Comparison of ENCODE assay signal across 8 cellular contexts in genomic region chr17:58156839-58157803, GRCh38. TPM values are rescaled to one million over a fixed set of nuclear protein-coding genes. Genes with fewer than 3 reads are reported as not detected.
DNase-seq lines count a peak whose midpoint lies in the region; ATAC-seq and TF ChIP-seq lines count a peak whose summit lies in the region.

No MANE protein-coding gene starts in this region.

- H3K27me3 ChIP-seq in gastroesophageal sphincter (peaks cover 87% of the 10 kb centered on the region), psoas muscle (ENCODE audit: insufficient read depth in 3 of 3, low read length in 2 of 3) (peaks cover 4 to 55% (median 12%) of the 10 kb centered on the region in 3 donors)

- no peak for TF ChIP-seq POLR2A in gastroesophageal sphincter (IDR thresholded peaks at IDR 0.05)

- TF ChIP-seq CTCF in gastroesophageal sphincter (IDR thresholded peaks at IDR 0.05) (no peak), psoas muscle (IDR thresholded peaks at IDR 0.05) (no peak), type B pancreatic cell (conservative IDR thresholded peaks at IDR 0.05) (peak; percentile 48)

- H3K9me3 ChIP-seq in gastroesophageal sphincter (no peaks in the 10 kb centered on the region), psoas muscle (no peaks in the 10 kb centered on the region)

- peak; percentile 72 for DNase-seq in NCI-H82 (lab: John Stamatoyannopoulos, UW)
- no peak for DNase-seq in NCI-H82 treated with DMSO at 0.1 percent for 48 hours (lab: John Stamatoyannopoulos, UW; ENCODE audit: unreplicated experiment)
- peak; percentile 32 for DNase-seq in activated T-cell treated with anti-CD3 and anti-CD28 coated beads, Interleukin-2, amount 50 U/mL, for 4 hours
- DNase-seq in psoas muscle: peak; percentile 25 to 54
- no peak for DNase-seq in type B pancreatic cell (ENCODE audit: extremely low spot score, unreplicated experiment)
- DNase-seq in RKO (ENCODE audit: low spot score): no peak

- no peak for TF ChIP-seq EP300 in gastroesophageal sphincter (IDR thresholded peaks at IDR 0.05)

- H3K27ac ChIP-seq in gastroesophageal sphincter (peak overlapping the region in 1 of 4 donors; percentile 50), psoas muscle (no peak overlapping the region)

- peak; percentile 92 to 95 for ATAC-seq in activated T-cell treated with anti-CD3 and anti-CD28 coated beads, Interleukin-2, amount 50 U/mL, for 4 hours
- ATAC-seq in gastroesophageal sphincter (peak; percentile 69), psoas muscle (peak; percentile 42 to 72 (median 61)), HG02759 (IDR thresholded peaks at IDR 0.05; ENCODE audit: unreplicated experiment) (no peak)

- H3K27me3 Mint-ChIP-seq in activated T-cell treated with anti-CD3 and anti-CD28 coated beads, Interleukin-2, amount 50 U/mL, for 4 hours (ENCODE audit: low read depth): peaks cover 3% of the 10 kb centered on the region
- H3K27me3 Mint-ChIP-seq in type B pancreatic cell: peaks cover 96% of the 10 kb centered on the region

- H3K4me3 ChIP-seq in gastroesophageal sphincter (peak overlapping the region; percentile 11 to 49), psoas muscle (peak overlapping the region; percentile 63)

- H3K36me3 Mint-ChIP-seq in activated T-cell treated with anti-CD3 and anti-CD28 coated beads, Interleukin-2, amount 50 U/mL, for 4 hours (ENCODE audit: insufficient read depth): peaks cover 4% of the 10 kb centered on the region
- no peaks in the 10 kb centered on the region for H3K36me3 Mint-ChIP-seq in type B pancreatic cell

- intact Hi-C loops in psoas muscle (cut with DNase I): no loop called here

- no peak overlapping the region for H3K27ac Mint-ChIP-seq in type B pancreatic cell

- no peaks in the 10 kb centered on the region for H3K36me3 ChIP-seq in gastroesophageal sphincter
- H3K36me3 ChIP-seq in psoas muscle (ENCODE audit: insufficient read depth in 1 of 2, low read depth in 1 of 2): no peaks in the 10 kb centered on the region

- peaks cover 4% of the 10 kb centered on the region for H3K9me3 Mint-ChIP-seq in activated T-cell treated with anti-CD3 and anti-CD28 coated beads, Interleukin-2, amount 50 U/mL, for 4 hours
- no peaks in the 10 kb centered on the region for H3K9me3 Mint-ChIP-seq in type B pancreatic cell

- WGBS in gastroesophageal sphincter (ENCODE audit: low coverage in 1 of 2), 2 donors: 0% methylated on average over 5 to 19 of the region's 65 CpGs
- 1 to 2% (median 2%) methylated on average over 63 to 65 of the region's 65 CpGs for whole genome bisulfite sequencing in psoas muscle, 3 donors

- H3K4me1 ChIP-seq in gastroesophageal sphincter: peaks cover 0 to 13% (median 0%) of the 10 kb centered on the region in 3 donors
- no peaks in the 10 kb centered on the region for H3K4me1 ChIP-seq in psoas muscle

- peak overlapping the region; percentile 87 for H3K4me3 Mint-ChIP-seq in activated T-cell treated with anti-CD3 and anti-CD28 coated beads, Interleukin-2, amount 50 U/mL, for 4 hours
- H3K4me3 Mint-ChIP-seq in type B pancreatic cell: peak overlapping the region; percentile 87

- peaks cover 69% of the 10 kb centered on the region for H3K4me1 Mint-ChIP-seq in activated T-cell treated with anti-CD3 and anti-CD28 coated beads, Interleukin-2, amount 50 U/mL, for 4 hours (ENCODE audit: low read depth)
- peaks cover 6% of the 10 kb centered on the region for H3K4me1 Mint-ChIP-seq in type B pancreatic cell (ENCODE audit: unreplicated experiment)

RNA-seq across cellular contexts. Expression of gene OR4D1, which starts 8.9 kb away (rescaled TPM):
- under 1 TPM; 0.14 to 0.33 (median 0.21) TPM for total RNA-seq in activated T-cell treated with anti-CD3 and anti-CD28 coated beads, Interleukin-2, amount 50 U/mL, for 4 hours
- total RNA-seq in gastroesophageal sphincter: not detected
- total RNA-seq in psoas muscle: not detected
- under 1 TPM in 2 of 3 donors, not detected in 1; 0.03 TPM for polyA plus RNA-seq in psoas muscle
- not detected in 2 replicates for total RNA-seq in type B pancreatic cell (ENCODE audit: low replicate concordance)

RNA-seq across cellular contexts. Expression of gene OR4D2, which starts 9.7 kb away (rescaled TPM):
- total RNA-seq in activated T-cell treated with anti-CD3 and anti-CD28 coated beads, Interleukin-2, amount 50 U/mL, for 4 hours: not detected
- total RNA-seq in gastroesophageal sphincter (not detected), psoas muscle (not detected), type B pancreatic cell (ENCODE audit: low replicate concordance) (not detected in 2 replicates)
- polyA plus RNA-seq in psoas muscle: not detected

RNA-seq across cellular contexts. Expression of gene EPX, which starts 35.4 kb away (rescaled TPM):
- not detected for total RNA-seq in activated T-cell treated with anti-CD3 and anti-CD28 coated beads, Interleukin-2, amount 50 U/mL, for 4 hours
- total RNA-seq in gastroesophageal sphincter: not detected
- total RNA-seq in psoas muscle: under 1 TPM in 1 of 4 donors, not detected in 3; 0.12 TPM
- polyA plus RNA-seq in psoas muscle: not detected
- not detected in 2 replicates for total RNA-seq in type B pancreatic cell (ENCODE audit: low replicate concordance)

Comparison
In these comparisons a context has a peak if more than half of its experiments do, and no peak if none do; other contexts are left out.
1. DNase-seq: peak in NCI-H82 (single experiment), activated T-cell treated with anti-CD3 and anti-CD28 coated beads, Interleukin-2, amount 50 U/mL, for 4 hours (single experiment) and psoas muscle (2 of 2); none in NCI-H82 treated with DMSO at 0.1 percent for 48 hours (single experiment), type B pancreatic cell (single experiment) and RKO (single experiment).